1 cellular context compared by ENCODE assay signal in the genomic region with DNA sequence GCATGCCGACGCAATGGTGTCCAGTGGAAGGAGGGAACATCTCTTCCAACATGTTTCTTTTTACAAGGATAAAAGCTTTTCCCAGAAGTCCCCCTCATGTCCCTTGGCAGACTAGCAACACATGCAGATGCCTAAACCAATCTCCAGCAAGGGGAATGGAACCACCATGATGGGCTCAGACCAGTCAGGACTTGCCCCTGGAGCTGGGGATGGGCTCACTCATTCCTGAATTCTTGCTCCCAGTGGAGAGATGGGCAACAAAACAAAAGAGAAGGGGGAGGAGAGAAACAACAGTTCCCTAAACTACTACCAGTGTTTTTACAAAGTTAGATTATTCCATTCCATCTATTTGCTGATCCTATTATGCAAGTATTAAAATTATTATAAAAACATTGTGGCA.
TF ChIP-seq lines count a peak whose summit lies in the region.

No MANE protein-coding gene starts in this region.

TF ChIP-seq in H1, 55 proteins besides CTCF, POLR2A, EP300 and RAD21 (continued from another document):
- TF ChIP-seq ASH2L (IDR thresholded peaks at IDR 0.05; ENCODE audit: low read length), result no peak
- no peak for TF ChIP-seq FOSL1 (IDR thresholded peaks at IDR 0.05; ENCODE audit: insufficient read depth, low read depth, low read length)
- TF ChIP-seq BACH1 (IDR thresholded peaks at IDR 0.05; ENCODE audit: low read length), result no peak
- no peak for TF ChIP-seq POLR2AphosphoS5 (IDR thresholded peaks at IDR 0.05; ENCODE audit: low read depth, low read length)
- no peak for TF ChIP-seq TAF7 (optimal IDR thresholded peaks at IDR 0.05; ENCODE audit: borderline replicate concordance, low read depth, low read length)
- no peak for TF ChIP-seq SIN3A (conservative IDR thresholded peaks at IDR 0.05 in 1 of 2, IDR thresholded peaks at IDR 0.05 in 1 of 2; ENCODE audit: low read depth in 1 of 2, low read length in 2 of 2)
- TF ChIP-seq KDM1A (IDR thresholded peaks at IDR 0.05; ENCODE audit: borderline replicate concordance, low read length), result no peak
- no peak for TF ChIP-seq RNF2 (IDR thresholded peaks at IDR 0.05; ENCODE audit: borderline replicate concordance, low read depth, low read length, missing control alignments, poor library complexity, severe bottlenecking)
- TF ChIP-seq, protein P1, sequence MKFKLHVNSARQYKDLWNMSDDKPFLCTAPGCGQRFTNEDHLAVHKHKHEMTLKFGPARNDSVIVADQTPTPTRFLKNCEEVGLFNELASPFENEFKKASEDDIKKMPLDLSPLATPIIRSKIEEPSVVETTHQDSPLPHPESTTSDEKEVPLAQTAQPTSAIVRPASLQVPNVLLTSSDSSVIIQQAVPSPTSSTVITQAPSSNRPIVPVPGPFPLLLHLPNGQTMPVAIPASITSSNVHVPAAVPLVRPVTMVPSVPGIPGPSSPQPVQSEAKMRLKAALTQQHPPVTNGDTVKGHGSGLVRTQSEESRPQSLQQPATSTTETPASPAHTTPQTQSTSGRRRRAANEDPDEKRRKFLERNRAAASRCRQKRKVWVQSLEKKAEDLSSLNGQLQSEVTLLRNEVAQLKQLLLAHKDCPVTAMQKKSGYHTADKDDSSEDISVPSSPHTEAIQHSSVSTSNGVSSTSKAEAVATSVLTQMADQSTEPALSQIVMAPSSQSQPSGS (IDR thresholded peaks at IDR 0.05; ENCODE audit: low read length), result no peak
- no peak for TF ChIP-seq RBBP5 (IDR thresholded peaks at IDR 0.05; ENCODE audit: borderline replicate concordance, low read depth, low read length)
- TF ChIP-seq KDM5A (IDR thresholded peaks at IDR 0.05; ENCODE audit: low read length), result no peak
